Comparison of ENCODE assay signal across 2 cellular contexts in genomic region chr20:37398750-37399621, GRCh38.
TF ChIP-seq lines count a peak whose summit lies in the region.

No MANE protein-coding gene starts in this region.

TF ChIP-seq in GM12891, 5 proteins besides CTCF, POLR2A, EP300 and RAD21:
- no peak for TF ChIP-seq POLR2AphosphoS5 (IDR thresholded peaks at IDR 0.05; ENCODE audit: low read depth, low read length)
- TF ChIP-seq SPI1 (IDR thresholded peaks at IDR 0.05; ENCODE audit: low read depth, low read length): peak; percentile 77

TF ChIP-seq in H1, 55 proteins besides CTCF, POLR2A, EP300 and RAD21:
- peak; percentile 20; the same call in 1 of the 2 replicates for TF ChIP-seq KDM1A (IDR thresholded peaks at IDR 0.05; ENCODE audit: borderline replicate concordance, low read length)
- no peak for TF ChIP-seq YY1 (IDR thresholded peaks at IDR 0.05; ENCODE audit: low read depth, low read length)
